ENCODE assay signal across 1 cellular context in the genomic region with DNA sequence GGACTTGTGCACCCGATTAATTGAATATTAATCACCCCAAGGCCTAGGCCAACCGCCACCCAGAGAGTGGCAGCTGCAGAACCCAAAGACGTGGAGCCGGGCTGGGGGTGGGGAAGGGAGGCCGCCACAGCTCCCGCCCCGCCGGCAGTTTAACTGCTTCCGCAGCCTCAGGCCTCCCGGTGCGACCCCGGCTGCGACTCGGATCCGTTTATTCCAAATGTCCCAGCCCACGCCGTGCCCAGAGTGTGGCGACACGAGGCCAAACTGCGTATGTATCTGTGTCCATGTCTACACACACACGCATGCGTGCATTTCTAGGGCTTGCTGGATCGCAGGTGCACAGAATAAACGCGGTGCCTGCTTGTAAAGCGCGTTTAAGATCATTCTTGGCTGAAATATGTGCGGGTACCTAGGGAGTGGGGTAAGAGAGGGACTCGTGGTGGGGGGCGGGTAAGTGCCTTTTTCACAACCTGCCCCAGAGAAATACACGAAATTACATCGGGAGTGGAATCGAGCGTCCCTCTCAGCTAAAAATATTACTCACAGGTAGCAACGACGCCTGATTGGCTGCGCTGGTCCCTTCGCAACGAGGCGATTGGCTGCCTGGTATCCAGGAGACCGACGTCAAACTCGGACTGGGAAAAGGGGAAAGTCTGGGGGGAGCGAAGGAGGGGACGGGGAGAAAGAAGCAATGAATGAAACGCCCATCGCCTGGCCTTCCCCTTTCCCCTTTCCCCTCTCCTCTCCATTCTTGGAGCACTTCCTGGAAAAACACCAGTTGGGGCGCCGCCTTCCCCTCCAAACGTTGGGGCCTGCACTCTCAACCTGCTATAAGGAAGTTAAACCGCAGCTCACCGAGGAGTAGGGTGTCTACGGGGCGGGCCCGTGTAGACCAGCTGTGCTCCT.
TF ChIP-seq lines count a peak whose summit lies in the region.

No MANE protein-coding gene starts in this region.

TF ChIP-seq in HepG2, 621 proteins besides CTCF, POLR2A, EP300 and RAD21 (continued from another document and continues in another):
- no peak for TF ChIP-seq ELK4 (CRISPR knock-in tag; IDR thresholded peaks at IDR 0.05; ENCODE audit: borderline replicate concordance)
- peak; percentile 59; the same call in 1 of the 2 replicates for TF ChIP-seq MYNN (CRISPR knock-in tag; IDR thresholded peaks at IDR 0.05; ENCODE audit: low read depth)
- no peak for TF ChIP-seq TOPORS (CRISPR knock-in tag; IDR thresholded peaks at IDR 0.05)
- TF ChIP-seq SP2 (CRISPR knock-in tag; IDR thresholded peaks at IDR 0.05) = peak; percentile 35; the same call in 1 of the 2 replicates
- TF ChIP-seq PRPF4 (IDR thresholded peaks at IDR 0.05; ENCODE audit: low read depth, low read length, poor library complexity, severe bottlenecking) = no peak
- TF ChIP-seq ZBTB44 (CRISPR knock-in tag; IDR thresholded peaks at IDR 0.05) = peak; percentile 42; the same call in 1 of the 2 replicates
- TF ChIP-seq, protein P1, sequence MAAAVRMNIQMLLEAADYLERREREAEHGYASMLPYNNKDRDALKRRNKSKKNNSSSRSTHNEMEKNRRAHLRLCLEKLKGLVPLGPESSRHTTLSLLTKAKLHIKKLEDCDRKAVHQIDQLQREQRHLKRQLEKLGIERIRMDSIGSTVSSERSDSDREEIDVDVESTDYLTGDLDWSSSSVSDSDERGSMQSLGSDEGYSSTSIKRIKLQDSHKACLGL (CRISPR knock-in tag; IDR thresholded peaks at IDR 0.05) = no peak; the same call in 1 of the 2 replicates
- no peak for TF ChIP-seq AKAP8 (CRISPR knock-in tag; IDR thresholded peaks at IDR 0.05)
- peak; percentile 44; the same call in 1 of the 2 replicates for TF ChIP-seq ZNF121 (CRISPR knock-in tag; IDR thresholded peaks at IDR 0.05)
- no peak for TF ChIP-seq NCOA5 (CRISPR knock-in tag; IDR thresholded peaks at IDR 0.05)
- 0 out of 2 replicates have a peak, but pooled peaks have one; percentile 80 for TF ChIP-seq ZBTB7A (CRISPR knock-in tag; IDR thresholded peaks at IDR 0.05)
- TF ChIP-seq ZNF34 (CRISPR knock-in tag; IDR thresholded peaks at IDR 0.05; ENCODE audit: borderline replicate concordance) = no peak; the same call in 1 of the 2 replicates
- TF ChIP-seq ZNF83 (CRISPR knock-in tag; IDR thresholded peaks at IDR 0.05; ENCODE audit: borderline replicate concordance) = 0 out of 2 replicates have a peak, but pooled peaks have one; percentile 49
- TF ChIP-seq ZNF383 (CRISPR knock-in tag; IDR thresholded peaks at IDR 0.05; ENCODE audit: borderline replicate concordance) = no peak
- TF ChIP-seq, protein P2, sequence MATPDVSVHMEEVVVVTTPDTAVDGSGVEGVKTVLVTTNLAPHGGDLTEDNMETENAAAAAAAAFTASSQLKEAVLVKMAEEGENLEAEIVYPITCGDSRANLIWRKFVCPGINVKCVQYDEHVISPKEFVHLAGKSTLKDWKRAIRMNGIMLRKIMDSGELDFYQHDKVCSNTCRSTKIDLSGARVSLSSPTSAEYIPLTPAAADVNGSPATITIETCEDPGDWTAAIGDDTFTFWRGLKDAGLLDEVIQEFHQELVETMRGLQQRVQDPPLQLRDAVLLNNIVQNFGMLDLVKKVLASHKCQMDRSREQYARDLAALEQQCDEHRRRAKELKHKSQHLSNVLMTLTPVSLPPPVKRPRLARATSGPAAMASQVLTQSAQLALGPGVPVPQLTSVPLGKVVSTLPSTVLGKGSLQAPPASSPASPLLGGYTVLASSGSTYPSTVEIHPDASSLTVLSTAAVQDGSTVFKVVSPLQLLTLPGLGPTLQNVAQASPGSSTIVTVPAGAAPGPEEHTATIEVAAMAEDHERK (CRISPR knock-in tag; IDR thresholded peaks at IDR 0.05; ENCODE audit: low read depth) = no peak
- TF ChIP-seq ZFP90 (CRISPR knock-in tag; IDR thresholded peaks at IDR 0.05; ENCODE audit: borderline replicate concordance) = 0 out of 2 replicates have a peak, but pooled peaks have one; percentile 22
- TF ChIP-seq HMG20B (CRISPR knock-in tag; conservative IDR thresholded peaks at IDR 0.05) = peak; percentile 71
- TF ChIP-seq ZNF644 (CRISPR knock-in tag; IDR thresholded peaks at IDR 0.05; ENCODE audit: low read depth) = no peak; the same call in 1 of the 2 replicates
- peak; percentile 100 for TF ChIP-seq ELF3 (CRISPR knock-in tag; IDR thresholded peaks at IDR 0.05)
- TF ChIP-seq SNAPC5 (CRISPR knock-in tag; IDR thresholded peaks at IDR 0.05; ENCODE audit: borderline replicate concordance) = no peak
- TF ChIP-seq GATAD1 (CRISPR knock-in tag; IDR thresholded peaks at IDR 0.05) = peak; percentile 50; the same call in 1 of the 2 replicates
- peak; percentile 13; the same call in 1 of the 2 replicates for TF ChIP-seq ZNF577 (CRISPR knock-in tag; IDR thresholded peaks at IDR 0.05; ENCODE audit: borderline replicate concordance, low read depth)
- TF ChIP-seq, protein P3, sequence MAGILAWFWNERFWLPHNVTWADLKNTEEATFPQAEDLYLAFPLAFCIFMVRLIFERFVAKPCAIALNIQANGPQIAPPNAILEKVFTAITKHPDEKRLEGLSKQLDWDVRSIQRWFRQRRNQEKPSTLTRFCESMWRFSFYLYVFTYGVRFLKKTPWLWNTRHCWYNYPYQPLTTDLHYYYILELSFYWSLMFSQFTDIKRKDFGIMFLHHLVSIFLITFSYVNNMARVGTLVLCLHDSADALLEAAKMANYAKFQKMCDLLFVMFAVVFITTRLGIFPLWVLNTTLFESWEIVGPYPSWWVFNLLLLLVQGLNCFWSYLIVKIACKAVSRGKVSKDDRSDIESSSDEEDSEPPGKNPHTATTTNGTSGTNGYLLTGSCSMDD (CRISPR knock-in tag; IDR thresholded peaks at IDR 0.05) = 0 out of 2 replicates have a peak, but pooled peaks have one; percentile 58
- no peak for TF ChIP-seq NBN (conservative IDR thresholded peaks at IDR 0.05)
- TF ChIP-seq MXD4 (CRISPR knock-in tag; IDR thresholded peaks at IDR 0.05) = no peak; the same call in 1 of the 2 replicates
- TF ChIP-seq ZNF17 (CRISPR knock-in tag; IDR thresholded peaks at IDR 0.05) = peak; percentile 50; the same call in 1 of the 2 replicates
- TF ChIP-seq THRA (CRISPR knock-in tag; IDR thresholded peaks at IDR 0.05; ENCODE audit: borderline replicate concordance) = peak; percentile 70; the same call in 1 of the 2 replicates
- peak; percentile 77; the same call in 1 of the 2 replicates for TF ChIP-seq MAF1 (CRISPR knock-in tag; IDR thresholded peaks at IDR 0.05; ENCODE audit: borderline replicate concordance)
- TF ChIP-seq RXRA (CRISPR knock-in tag; IDR thresholded peaks at IDR 0.05) = peak; percentile 78
- TF ChIP-seq GATAD2A (CRISPR knock-in tag; IDR thresholded peaks at IDR 0.05) = peak; percentile 54; the same call in 1 of the 2 replicates
- TF ChIP-seq, protein P4, sequence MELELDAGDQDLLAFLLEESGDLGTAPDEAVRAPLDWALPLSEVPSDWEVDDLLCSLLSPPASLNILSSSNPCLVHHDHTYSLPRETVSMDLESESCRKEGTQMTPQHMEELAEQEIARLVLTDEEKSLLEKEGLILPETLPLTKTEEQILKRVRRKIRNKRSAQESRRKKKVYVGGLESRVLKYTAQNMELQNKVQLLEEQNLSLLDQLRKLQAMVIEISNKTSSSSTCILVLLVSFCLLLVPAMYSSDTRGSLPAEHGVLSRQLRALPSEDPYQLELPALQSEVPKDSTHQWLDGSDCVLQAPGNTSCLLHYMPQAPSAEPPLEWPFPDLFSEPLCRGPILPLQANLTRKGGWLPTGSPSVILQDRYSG (CRISPR knock-in tag; IDR thresholded peaks at IDR 0.05) = peak; percentile 75; the same call in 1 of the 2 replicates
- TF ChIP-seq ZNF468 (CRISPR knock-in tag; IDR thresholded peaks at IDR 0.05) = no peak
- peak; percentile 89; the same call in 1 of the 2 replicates for TF ChIP-seq ZNF816 (CRISPR knock-in tag; IDR thresholded peaks at IDR 0.05; ENCODE audit: borderline replicate concordance)
- peak; percentile 80; the same call in 1 of the 2 replicates for TF ChIP-seq CBX5 (CRISPR knock-in tag; IDR thresholded peaks at IDR 0.05; ENCODE audit: borderline replicate concordance)
- TF ChIP-seq TBL1XR1 (IDR thresholded peaks at IDR 0.05; ENCODE audit: borderline replicate concordance, low read length, partially characterized antibody) = no peak
- TF ChIP-seq SNRNP70 (IDR thresholded peaks at IDR 0.05; ENCODE audit: low read depth, low read length) = no peak
- peak; percentile 80; the same call in 1 of the 2 replicates for TF ChIP-seq ZNF44 (CRISPR knock-in tag; IDR thresholded peaks at IDR 0.05)
- TF ChIP-seq, protein P5, sequence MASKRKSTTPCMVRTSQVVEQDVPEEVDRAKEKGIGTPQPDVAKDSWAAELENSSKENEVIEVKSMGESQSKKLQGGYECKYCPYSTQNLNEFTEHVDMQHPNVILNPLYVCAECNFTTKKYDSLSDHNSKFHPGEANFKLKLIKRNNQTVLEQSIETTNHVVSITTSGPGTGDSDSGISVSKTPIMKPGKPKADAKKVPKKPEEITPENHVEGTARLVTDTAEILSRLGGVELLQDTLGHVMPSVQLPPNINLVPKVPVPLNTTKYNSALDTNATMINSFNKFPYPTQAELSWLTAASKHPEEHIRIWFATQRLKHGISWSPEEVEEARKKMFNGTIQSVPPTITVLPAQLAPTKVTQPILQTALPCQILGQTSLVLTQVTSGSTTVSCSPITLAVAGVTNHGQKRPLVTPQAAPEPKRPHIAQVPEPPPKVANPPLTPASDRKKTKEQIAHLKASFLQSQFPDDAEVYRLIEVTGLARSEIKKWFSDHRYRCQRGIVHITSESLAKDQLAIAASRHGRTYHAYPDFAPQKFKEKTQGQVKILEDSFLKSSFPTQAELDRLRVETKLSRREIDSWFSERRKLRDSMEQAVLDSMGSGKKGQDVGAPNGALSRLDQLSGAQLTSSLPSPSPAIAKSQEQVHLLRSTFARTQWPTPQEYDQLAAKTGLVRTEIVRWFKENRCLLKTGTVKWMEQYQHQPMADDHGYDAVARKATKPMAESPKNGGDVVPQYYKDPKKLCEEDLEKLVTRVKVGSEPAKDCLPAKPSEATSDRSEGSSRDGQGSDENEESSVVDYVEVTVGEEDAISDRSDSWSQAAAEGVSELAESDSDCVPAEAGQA (IDR thresholded peaks at IDR 0.05; ENCODE audit: low read depth) = no peak; the same call in 1 of the 2 replicates
- TF ChIP-seq, protein P5 (CRISPR knock-in tag; IDR thresholded peaks at IDR 0.05; ENCODE audit: borderline replicate concordance) = 0 out of 2 replicates have a peak, but pooled peaks have one; percentile 47
- TF ChIP-seq ZNF557 (CRISPR knock-in tag; IDR thresholded peaks at IDR 0.05) = 0 out of 2 replicates have a peak, but pooled peaks have one; percentile 69
- TF ChIP-seq KMT2B (CRISPR knock-in tag; IDR thresholded peaks at IDR 0.05) = peak; percentile 49
- TF ChIP-seq RELA (CRISPR knock-in tag; IDR thresholded peaks at IDR 0.05) = peak; percentile 81; the same call in 1 of the 2 replicates
- TF ChIP-seq LCORL (IDR thresholded peaks at IDR 0.05) = no peak
- peak; percentile 76 for TF ChIP-seq LCORL (CRISPR knock-in tag; IDR thresholded peaks at IDR 0.05)
- TF ChIP-seq ZNF841 (CRISPR knock-in tag; IDR thresholded peaks at IDR 0.05; ENCODE audit: borderline replicate concordance) = no peak
- no peak for TF ChIP-seq RBAK (CRISPR knock-in tag; IDR thresholded peaks at IDR 0.05)
- TF ChIP-seq ZNF10 (CRISPR knock-in tag; IDR thresholded peaks at IDR 0.05; ENCODE audit: borderline replicate concordance, low read depth) = no peak
- TF ChIP-seq ZNF160 (CRISPR knock-in tag; IDR thresholded peaks at IDR 0.05) = peak; percentile 60
- no peak for TF ChIP-seq ZBTB42 (CRISPR knock-in tag; IDR thresholded peaks at IDR 0.05)
- no peak for TF ChIP-seq PTBP1 (IDR thresholded peaks at IDR 0.05; ENCODE audit: low read depth, low read length, poor library complexity, severe bottlenecking)
- TF ChIP-seq NFRKB (IDR thresholded peaks at IDR 0.05) = no peak
